Comparison of ENCODE assay signal across 1 cellular context in genomic region chr10:6201511-6201975, GRCh38.
TF ChIP-seq lines count a peak whose summit lies in the region.

No MANE protein-coding gene starts in this region.

TF ChIP-seq in HepG2, 621 proteins besides CTCF, POLR2A, EP300 and RAD21 (continued from another document):
- TF ChIP-seq HNF1A (IDR thresholded peaks at IDR 0.05; ENCODE audit: low read depth) (no peak), HNF1A (CRISPR knock-in tag; IDR thresholded peaks at IDR 0.05; ENCODE audit: borderline replicate concordance) (no peak), ZNF570 (CRISPR knock-in tag; IDR thresholded peaks at IDR 0.05; ENCODE audit: borderline replicate concordance) (no peak), THYN1 (CRISPR knock-in tag; IDR thresholded peaks at IDR 0.05; ENCODE audit: borderline replicate concordance, low read depth) (no peak), ZNF746 (CRISPR knock-in tag; IDR thresholded peaks at IDR 0.05) (no peak), ZNF569 (CRISPR knock-in tag; IDR thresholded peaks at IDR 0.05; ENCODE audit: borderline replicate concordance) (no peak), CENPBD1 (CRISPR knock-in tag; IDR thresholded peaks at IDR 0.05; ENCODE audit: borderline replicate concordance, low read depth) (no peak), ZNF598 (CRISPR knock-in tag; IDR thresholded peaks at IDR 0.05; ENCODE audit: borderline replicate concordance) (no peak), ZKSCAN8 (CRISPR knock-in tag; IDR thresholded peaks at IDR 0.05; ENCODE audit: borderline replicate concordance) (no peak), PCBP1 (IDR thresholded peaks at IDR 0.05; ENCODE audit: borderline replicate concordance, low read depth, low read length) (no peak), MAX (IDR thresholded peaks at IDR 0.05) (peak; percentile 52)
- TF ChIP-seq, protein P1, sequence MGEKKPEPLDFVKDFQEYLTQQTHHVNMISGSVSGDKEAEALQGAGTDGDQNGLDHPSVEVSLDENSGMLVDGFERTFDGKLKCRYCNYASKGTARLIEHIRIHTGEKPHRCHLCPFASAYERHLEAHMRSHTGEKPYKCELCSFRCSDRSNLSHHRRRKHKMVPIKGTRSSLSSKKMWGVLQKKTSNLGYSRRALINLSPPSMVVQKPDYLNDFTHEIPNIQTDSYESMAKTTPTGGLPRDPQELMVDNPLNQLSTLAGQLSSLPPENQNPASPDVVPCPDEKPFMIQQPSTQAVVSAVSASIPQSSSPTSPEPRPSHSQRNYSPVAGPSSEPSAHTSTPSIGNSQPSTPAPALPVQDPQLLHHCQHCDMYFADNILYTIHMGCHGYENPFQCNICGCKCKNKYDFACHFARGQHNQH (CRISPR knock-in tag; IDR thresholded peaks at IDR 0.05) = peak; percentile 12; the same call in 1 of the 2 replicates
